In the genomic region with DNA sequence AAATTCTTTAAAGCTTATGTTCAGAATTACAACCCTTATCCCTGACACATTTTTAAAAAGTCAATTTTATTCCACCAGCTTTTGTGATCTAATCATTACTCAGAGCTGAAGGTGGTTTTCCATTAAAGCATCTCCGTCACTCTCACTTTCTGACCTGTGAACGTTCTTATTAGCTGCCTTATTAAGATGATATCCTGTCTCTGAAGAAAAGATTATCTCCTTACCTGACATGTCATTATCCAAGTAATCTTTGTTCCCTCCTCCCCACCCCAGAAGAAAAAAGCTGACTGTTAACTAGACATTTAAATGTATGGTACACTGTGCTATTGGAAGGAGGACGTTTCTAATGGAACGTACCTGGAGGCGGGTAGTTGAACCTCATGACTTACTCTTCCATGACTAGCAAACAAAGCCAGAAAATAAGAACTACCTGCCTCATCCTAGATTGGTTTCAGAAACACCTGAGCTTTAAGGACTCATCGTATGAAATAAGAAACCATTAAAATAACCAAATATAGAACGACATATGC, we compare ENCODE assay signal across 26 cellular contexts.
"Had no signal": no experiment of that assay in that cellular context is flagged by ENCODE, and none has a peak within 500 bp of the region (broad histone marks: within the 10 kb centered on the region; RNA-seq: fewer than 3 reads in every experiment).

No MANE protein-coding gene starts in this region.

- H3K4me2 ChIP-seq: hepatocyte, neural progenitor cell had no signal

- H3K36me3 ChIP-seq: neural progenitor cell, neutrophil, ovary, spleen, uterus had no signal

- DNase-seq: heart right ventricle; islet precursor cell; kidney glomerular epithelial cell; left cardiac atrium; lower lobe of right lung; mammary epithelial cell; mesenchymal stem cell; naive thymus-derived CD8-positive, alpha-beta T cell; occipital lobe; ovary; retina; right cardiac atrium; sigmoid colon; small intestine; spleen; stimulated activated CD4-positive, alpha-beta T cell treated with anti-CD3 and anti-CD28 coated beads, Interleukin-4, amount 100 ng/mL, for 24 hours; stimulated activated naive CD4-positive, alpha-beta T cell treated with Interleukin-2 at 50 U/mL for 16 hours; stimulated activated naive CD8-positive, alpha-beta T cell treated with anti-CD3 and anti-CD28 coated beads, Interleukin-15, amount 100 ng/mL, for 72 hours; substantia nigra; uterus had no signal

- H3K9ac ChIP-seq: neural progenitor cell had no signal

- H3K4me3 ChIP-seq: heart right ventricle, hepatocyte, lower lobe of right lung, neural progenitor cell, ovary, sigmoid colon, spleen, tibial nerve, uterus had no signal

- H2AFZ ChIP-seq: hepatocyte, neural progenitor cell had no signal

- H3K27ac ChIP-seq: heart right ventricle, hepatocyte, lower lobe of right lung, neural progenitor cell, neutrophil, ovary, sigmoid colon, spleen, tibial nerve, uterus had no signal

- H3K27me3 ChIP-seq: heart right ventricle, hepatocyte, neural progenitor cell, neutrophil, ovary, sigmoid colon, spleen, tibial nerve, uterus had no signal

- H3K9me3 ChIP-seq: heart right ventricle, lower lobe of right lung, neutrophil, ovary, sigmoid colon, tibial nerve, uterus had no signal

- ATAC-seq: heart right ventricle; left cardiac atrium; left lobe of liver; lower lobe of right lung; naive thymus-derived CD8-positive, alpha-beta T cell; right cardiac atrium; stimulated activated effector memory CD8-positive, alpha-beta T cell treated with anti-CD3 and anti-CD28 coated beads, Interleukin-12 subunit alpha, Interleukin-12 subunit beta, amount 100 ng/mL, for 72 hours; stimulated activated naive CD8-positive, alpha-beta T cell treated with anti-CD3 and anti-CD28 coated beads, Interleukin-15, amount 100 ng/mL, for 72 hours had no signal

- H3K79me2 ChIP-seq: hepatocyte had no signal
